ENCODE assay signal across 8 cellular contexts in genomic region chr10:97499561-97500296, GRCh38. TPM values are rescaled to one million over a fixed set of nuclear protein-coding genes. Genes with fewer than 3 reads are reported as not detected.
A peak's percentile ranks its signal among the peaks of the same experiment; 100 is the strongest.
DNase-seq lines count a peak whose midpoint lies in the region; ATAC-seq and TF ChIP-seq lines count a peak whose summit lies in the region.

No MANE protein-coding gene starts in this region.

- H3K27ac ChIP-seq in SU-DHL-6 (ENCODE audit: low read depth, low read length) (no peak overlapping the region), esophagus (ENCODE audit: low read depth in 2 of 2, low read length in 1 of 2) (peak overlapping the region; percentile 85 to 92), muscle layer of colon (ENCODE audit: low read depth, low read length) (peak overlapping the region; percentile 83), vagina (peak overlapping the region; percentile 94)

- no peaks in the 10 kb centered on the region for H3F3A ChIP-seq in SU-DHL-6 (ENCODE audit: insufficient read depth)

- H3K9ac ChIP-seq in SU-DHL-6 (ENCODE audit: low read length) (peak overlapping the region; percentile 80), muscle layer of colon (ENCODE audit: low read length) (peak overlapping the region; percentile 42)

- H3K36me3 ChIP-seq in SU-DHL-6 (ENCODE audit: low read length) (no peaks in the 10 kb centered on the region), esophagus (ENCODE audit: control insufficient read depth in 2 of 2, insufficient read depth in 2 of 2, low read length in 1 of 2) (no peaks in the 10 kb centered on the region), muscle layer of colon (ENCODE audit: insufficient read depth, low read length) (peaks cover 3% of the 10 kb centered on the region), vagina (no peaks in the 10 kb centered on the region)

- peaks cover 33% of the 10 kb centered on the region for H3K79me2 ChIP-seq in SU-DHL-6 (ENCODE audit: insufficient read depth, low read length)

- peak overlapping the region; percentile 100 for H3K4me2 ChIP-seq in SU-DHL-6 (ENCODE audit: low read depth, low read length, poor library complexity, severe bottlenecking)

- H3K4me3 Mint-ChIP-seq in activated T-cell treated with anti-CD3 and anti-CD28 coated beads, Interleukin-2, amount 50 U/mL, for 4 hours, result peak overlapping the region; percentile 49

- peaks cover 25% of the 10 kb centered on the region for H3K27me3 Mint-ChIP-seq in activated T-cell treated with anti-CD3 and anti-CD28 coated beads, Interleukin-2, amount 50 U/mL, for 4 hours (ENCODE audit: low read depth)

- intact Hi-C loops in vagina (cut with DNase I), result loop anchor here (5.0 kb wide), 1 partner anchor 43 kb away; no protein-coding TSS in a partner anchor

- H3K36me3 Mint-ChIP-seq in activated T-cell treated with anti-CD3 and anti-CD28 coated beads, Interleukin-2, amount 50 U/mL, for 4 hours (ENCODE audit: insufficient read depth), result no peaks in the 10 kb centered on the region

- no peak for TF ChIP-seq POLR2A in vagina (IDR thresholded peaks at IDR 0.05)

- DNase-seq in activated T-cell treated with anti-CD3 and anti-CD28 coated beads, Interleukin-2, amount 50 U/mL, for 4 hours, result no peak
- DNase-seq in activated T-cell treated with anti-CD3 and anti-CD28 coated beads for 4 hours (no peak), vagina (ENCODE audit: extremely low spot score in 2 of 2) (peak in 1 of 2 donors; percentile 93), NCI-H2196 treated with DMSO at 0.1 percent for 48 hours (lab: John Stamatoyannopoulos, UW; ENCODE audit: unreplicated experiment) (no peak)

- H2AFZ ChIP-seq in SU-DHL-6 (ENCODE audit: low read depth, low read length, severe bottlenecking), result no peak overlapping the region

- 1% methylated on average over 41 of the region's 41 CpGs for WGBS in esophagus, 2 donors

- ATAC-seq in activated T-cell treated with anti-CD3 and anti-CD28 coated beads, Interleukin-2, amount 50 U/mL, for 4 hours, result no peak
- ATAC-seq in HG03378 (IDR thresholded peaks at IDR 0.05; ENCODE audit: unreplicated experiment), result no peak

- H3K27me3 ChIP-seq in SU-DHL-6 (ENCODE audit: low read length), result no peaks in the 10 kb centered on the region
- no peaks in the 10 kb centered on the region for H3K27me3 ChIP-seq in esophagus (ENCODE audit: control insufficient read depth in 1 of 2, insufficient read depth in 2 of 2, low read length in 2 of 2)
- H3K27me3 ChIP-seq in muscle layer of colon (ENCODE audit: control insufficient read depth in 1 of 2, insufficient read depth in 2 of 2, low read length in 2 of 2), result no peaks in the 10 kb centered on the region
- H3K27me3 ChIP-seq in vagina, result no peaks in the 10 kb centered on the region

- H3K4me1 Mint-ChIP-seq in activated T-cell treated with anti-CD3 and anti-CD28 coated beads, Interleukin-2, amount 50 U/mL, for 4 hours (ENCODE audit: low read depth), result peaks cover 31% of the 10 kb centered on the region

- H3K4me1 ChIP-seq in esophagus (ENCODE audit: control insufficient read depth in 2 of 2, insufficient read depth in 2 of 2, low read length in 1 of 2) (peaks cover 0 to 6% of the 10 kb centered on the region in 2 donors), muscle layer of colon (ENCODE audit: insufficient read depth, low read length) (peaks cover 28% of the 10 kb centered on the region), vagina (peaks cover 61% of the 10 kb centered on the region)

- H3K9me3 ChIP-seq in SU-DHL-6 (ENCODE audit: insufficient read depth, low read length) (no peaks in the 10 kb centered on the region), esophagus (ENCODE audit: control insufficient read depth in 2 of 2, insufficient read depth in 1 of 2, low read depth in 1 of 2, low read length in 1 of 2) (no peaks in the 10 kb centered on the region), muscle layer of colon (ENCODE audit: low read length) (no peaks in the 10 kb centered on the region), vagina (no peaks in the 10 kb centered on the region)

- H3K4me3 ChIP-seq in SU-DHL-6 (ENCODE audit: insufficient read depth, low read length, poor library complexity, severe bottlenecking) (peak overlapping the region; percentile 63), esophagus (ENCODE audit: low read depth in 1 of 2, low read length in 2 of 2) (peak overlapping the region; percentile 74 to 84), muscle layer of colon (ENCODE audit: low read depth in 1 of 2, low read length in 2 of 2) (peak overlapping the region; percentile 90 to 99), vagina (peak overlapping the region; percentile 75 to 84)

- TF ChIP-seq CTCF in SU-DHL-6 (IDR thresholded peaks at IDR 0.05; ENCODE audit: insufficient read depth, low read length, poor library complexity, severe bottlenecking) (no peak), vagina (IDR thresholded peaks at IDR 0.05) (no peak)

- H3K9me3 Mint-ChIP-seq in activated T-cell treated with anti-CD3 and anti-CD28 coated beads, Interleukin-2, amount 50 U/mL, for 4 hours, result no peaks in the 10 kb centered on the region

- H4K20me1 ChIP-seq in SU-DHL-6 (ENCODE audit: low read depth, low read length), result peaks cover 9% of the 10 kb centered on the region; the same call in 1 of the 2 replicates

- no peaks in the 10 kb centered on the region for H3K9me2 ChIP-seq in SU-DHL-6 (replicated peaks; ENCODE audit: insufficient read depth, low read length)

RNA-seq across cellular contexts. Expression of gene UBTD1, which starts 1.0 kb away (rescaled TPM):
- total RNA-seq in activated T-cell treated with anti-CD3 and anti-CD28 coated beads, Interleukin-2, amount 50 U/mL, for 4 hours, result 1 to 10 TPM; 2.0 to 3.0 (median 2.8) TPM
- 1 to 10 TPM; 5.8 to 6.7 TPM for polyA plus RNA-seq in esophagus
- 18.4 TPM for total RNA-seq in vagina

RNA-seq across cellular contexts. Expression of gene MMS19, which starts 1.5 kb away (rescaled TPM):
- total RNA-seq in activated T-cell treated with anti-CD3 and anti-CD28 coated beads, Interleukin-2, amount 50 U/mL, for 4 hours, result 10 to 100 TPM; 77.3 to 87.5 (median 83.4) TPM
- polyA plus RNA-seq in esophagus, result 10 to 100 TPM; 37.8 to 45.1 TPM
- 92.6 TPM for total RNA-seq in vagina

RNA-seq across cellular contexts. Expression of gene ZDHHC16, which starts 53.8 kb away (rescaled TPM):
- 10 to 100 TPM; 54.3 to 62.9 (median 59.6) TPM for total RNA-seq in activated T-cell treated with anti-CD3 and anti-CD28 coated beads, Interleukin-2, amount 50 U/mL, for 4 hours
- polyA plus RNA-seq in esophagus, result 10 to 100 TPM; 18.1 to 20.5 TPM
- total RNA-seq in vagina, result 27.3 TPM

RNA-seq across cellular contexts. Expression of gene EXOSC1, which starts 53.9 kb away (rescaled TPM):
- 10 to 100 TPM; 60.3 to 72.2 (median 71.9) TPM for total RNA-seq in activated T-cell treated with anti-CD3 and anti-CD28 coated beads, Interleukin-2, amount 50 U/mL, for 4 hours
- polyA plus RNA-seq in esophagus, result 10 to 100 TPM; 28.8 to 32.4 TPM
- 37.6 TPM for total RNA-seq in vagina
